In the genomic region with DNA sequence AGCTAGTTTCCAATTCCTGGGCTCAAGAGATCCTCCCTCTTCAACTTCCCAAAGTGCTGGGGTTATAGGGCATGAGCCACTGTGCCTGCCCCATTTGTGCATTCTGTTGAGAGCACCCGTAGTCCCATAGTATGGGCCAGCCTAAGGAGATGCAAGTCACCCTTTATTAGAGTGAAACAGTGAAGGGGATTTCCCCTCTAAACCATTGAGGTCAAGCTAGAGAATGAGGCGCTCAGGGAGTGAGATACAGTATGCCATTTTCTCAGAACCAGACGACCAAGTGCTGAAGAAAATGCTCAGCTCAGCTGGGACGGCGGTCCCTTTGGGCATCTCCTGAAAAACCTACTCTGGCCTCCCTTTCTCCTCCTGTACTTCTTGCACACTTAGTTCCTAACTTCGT, we compare ENCODE assay signal across 11 cellular contexts. TPM values are rescaled to one million over a fixed set of nuclear protein-coding genes. Genes with fewer than 3 reads are reported as not detected.
DNase-seq lines count a peak whose midpoint lies in the region; ATAC-seq and TF ChIP-seq lines count a peak whose summit lies in the region.
"Had no signal": no experiment of that assay in that cellular context is flagged by ENCODE, and none has a peak within 500 bp of the region (broad histone marks: within the 10 kb centered on the region; RNA-seq: fewer than 3 reads in every experiment).

No MANE protein-coding gene starts in this region.

- no peak overlapping the region for H3K4me3 ChIP-seq in CD8-positive, alpha-beta memory T cell (ENCODE audit: low read length)
- no peak overlapping the region for H3K4me3 ChIP-seq in body of pancreas

- no peak overlapping the region for H3K27ac ChIP-seq in CD8-positive, alpha-beta memory T cell (ENCODE audit: low read depth, low read length)
- no peak overlapping the region for H3K27ac ChIP-seq in body of pancreas

- H3K27me3 ChIP-seq in CD8-positive, alpha-beta memory T cell (ENCODE audit: insufficient read depth, low read length, poor library complexity, severe bottlenecking): no peaks in the 10 kb centered on the region
- no peaks in the 10 kb centered on the region for H3K27me3 ChIP-seq in body of pancreas

- peaks cover 0 to 46% (median 9%) of the 10 kb centered on the region in 3 donors for H3K36me3 Mint-ChIP-seq in CD8-positive, alpha-beta memory T cell
- peaks cover 32% of the 10 kb centered on the region for H3K36me3 Mint-ChIP-seq in activated naive CD8-positive, alpha-beta T cell treated with anti-CD3 and anti-CD28 coated beads, Interleukin-2, amount 50 U/mL, for 24 hours (ENCODE audit: low read depth)

- peaks cover 54% of the 10 kb centered on the region for H3K4me1 ChIP-seq in CD8-positive, alpha-beta memory T cell (ENCODE audit: insufficient read depth, low read length)
- peaks cover 59% of the 10 kb centered on the region for H3K4me1 ChIP-seq in body of pancreas

- POLR2A ChIA-PET in CD8-positive, alpha-beta memory T cell (lab: Charles Lee): interaction anchor here (1.2 kb wide), 1 partner anchor 48 kb away, joined by 3 read pairs; no protein-coding TSS in a partner anchor

- H3K27ac Mint-ChIP-seq in CD8-positive, alpha-beta memory T cell: peak overlapping the region in 7 of 8 donors; percentile 70 to 86 (median 79)
- no peak overlapping the region for H3K27ac Mint-ChIP-seq in activated naive CD8-positive, alpha-beta T cell treated with anti-CD3 and anti-CD28 coated beads, Interleukin-2, amount 50 U/mL, for 24 hours

- WGBS in body of pancreas, 2 donors: 76 to 80% methylated on average over 6 of the region's 6 CpGs

- peak; percentile 81 for ATAC-seq in GM19351 (IDR thresholded peaks at IDR 0.05; ENCODE audit: unreplicated experiment)
- peak; percentile 54 for ATAC-seq in HG03039 (IDR thresholded peaks at IDR 0.05; ENCODE audit: unreplicated experiment)
- ATAC-seq in activated naive CD8-positive, alpha-beta T cell treated with anti-CD3 and anti-CD28 coated beads, Interleukin-2, amount 50 U/mL, for 24 hours: peak; percentile 80
- ATAC-seq in body of pancreas: no peak
- ATAC-seq: naive thymus-derived CD8-positive, alpha-beta T cell had no signal

- H3K27me3 Mint-ChIP-seq in CD8-positive, alpha-beta memory T cell: no peaks in the 10 kb centered on the region
- no peaks in the 10 kb centered on the region for H3K27me3 Mint-ChIP-seq in activated naive CD8-positive, alpha-beta T cell treated with anti-CD3 and anti-CD28 coated beads, Interleukin-2, amount 50 U/mL, for 24 hours
- H3K27me3 Mint-ChIP-seq: naive thymus-derived CD8-positive, alpha-beta T cell had no signal

- H3K4me1 Mint-ChIP-seq in CD8-positive, alpha-beta memory T cell: peaks cover 56 to 82% (median 70%) of the 10 kb centered on the region in 3 donors
- peaks cover 70% of the 10 kb centered on the region for H3K4me1 Mint-ChIP-seq in activated naive CD8-positive, alpha-beta T cell treated with anti-CD3 and anti-CD28 coated beads, Interleukin-2, amount 50 U/mL, for 24 hours

- TF ChIP-seq CTCF in body of pancreas (IDR thresholded peaks at IDR 0.05): no peak

- no peaks in the 10 kb centered on the region for H3K9me3 Mint-ChIP-seq in CD8-positive, alpha-beta memory T cell
- H3K9me3 Mint-ChIP-seq in activated naive CD8-positive, alpha-beta T cell treated with anti-CD3 and anti-CD28 coated beads, Interleukin-2, amount 50 U/mL, for 24 hours: no peaks in the 10 kb centered on the region
- H3K9me3 Mint-ChIP-seq: naive thymus-derived CD8-positive, alpha-beta T cell had no signal

- peak overlapping the region; percentile 15 to 79 (median 46) for H3K4me3 Mint-ChIP-seq in CD8-positive, alpha-beta memory T cell
- no peak overlapping the region for H3K4me3 Mint-ChIP-seq in activated naive CD8-positive, alpha-beta T cell treated with anti-CD3 and anti-CD28 coated beads, Interleukin-2, amount 50 U/mL, for 24 hours

- H3K36me3 ChIP-seq in CD8-positive, alpha-beta memory T cell (ENCODE audit: insufficient read depth, low read length): peaks cover 23% of the 10 kb centered on the region
- H3K36me3 ChIP-seq in body of pancreas (replicated peaks in 1 of 2; ENCODE audit: insufficient read depth in 1 of 2, low read depth in 2 of 2): peaks cover 0 to 6% of the 10 kb centered on the region in 2 donors

- intact Hi-C loops in body of pancreas (cut with DNase I): no loop called here

- no peak for DNase-seq in CD8-positive, alpha-beta memory T cell
- no peak for DNase-seq in activated naive CD8-positive, alpha-beta T cell treated with anti-CD3 and anti-CD28 coated beads, Interleukin-2, amount 50 U/mL, for 24 hours
- no peak for DNase-seq in NCI-H2171 treated with DMSO at 0.1 percent for 48 hours (lab: John Stamatoyannopoulos, UW)
- no peak for DNase-seq in stimulated activated CD4-positive, alpha-beta T cell treated with anti-CD3 and anti-CD28 coated beads, Interleukin-1b, Interleukin-23, amount 100 ng/mL, for 48 hours
- DNase-seq in A172 (ENCODE audit: low spot score): no peak
- no peak for DNase-seq in body of pancreas
- DNase-seq: activated CD4-positive, alpha-beta T cell treated with anti-CD3 and anti-CD28 coated beads for 1 hour; Kasumi-1 had no signal

- no peak for TF ChIP-seq POLR2A in body of pancreas (IDR thresholded peaks at IDR 0.05)

- H3K9me3 ChIP-seq in CD8-positive, alpha-beta memory T cell (ENCODE audit: low read length): no peaks in the 10 kb centered on the region
- no peaks in the 10 kb centered on the region for H3K9me3 ChIP-seq in body of pancreas

- CTCF ChIA-PET in CD8-positive, alpha-beta memory T cell (lab: Charles Lee): no interaction called here

RNA-seq across cellular contexts. Expression of a gene that starts 18.7 kb away (rescaled TPM):
- total RNA-seq in CD8-positive, alpha-beta memory T cell: 10 to 100 TPM; 95.4 to 98.1 TPM
- polyA plus RNA-seq in CD8-positive, alpha-beta memory T cell: 94.8 TPM
- 50.8 and 55.6 TPM in 2 replicates for total RNA-seq in A172 (2014; rRNA removed; shearing (Covaris generic))
- total RNA-seq in body of pancreas: 10 to 100 TPM; 29.0 to 29.3 TPM

RNA-seq across cellular contexts. Expression of a gene that starts 48.8 kb away (rescaled TPM):
- total RNA-seq in CD8-positive, alpha-beta memory T cell: 10 to 100 TPM; 25.8 to 26.9 TPM
- 4.9 TPM for polyA plus RNA-seq in CD8-positive, alpha-beta memory T cell
- 10.3 and 12.0 TPM in 2 replicates for total RNA-seq in A172 (2014; rRNA removed; shearing (Covaris generic))
- 10 to 100 TPM; 14.8 to 22.7 TPM for total RNA-seq in body of pancreas
